Comparison of ENCODE assay signal across 8 cellular contexts in the genomic region with DNA sequence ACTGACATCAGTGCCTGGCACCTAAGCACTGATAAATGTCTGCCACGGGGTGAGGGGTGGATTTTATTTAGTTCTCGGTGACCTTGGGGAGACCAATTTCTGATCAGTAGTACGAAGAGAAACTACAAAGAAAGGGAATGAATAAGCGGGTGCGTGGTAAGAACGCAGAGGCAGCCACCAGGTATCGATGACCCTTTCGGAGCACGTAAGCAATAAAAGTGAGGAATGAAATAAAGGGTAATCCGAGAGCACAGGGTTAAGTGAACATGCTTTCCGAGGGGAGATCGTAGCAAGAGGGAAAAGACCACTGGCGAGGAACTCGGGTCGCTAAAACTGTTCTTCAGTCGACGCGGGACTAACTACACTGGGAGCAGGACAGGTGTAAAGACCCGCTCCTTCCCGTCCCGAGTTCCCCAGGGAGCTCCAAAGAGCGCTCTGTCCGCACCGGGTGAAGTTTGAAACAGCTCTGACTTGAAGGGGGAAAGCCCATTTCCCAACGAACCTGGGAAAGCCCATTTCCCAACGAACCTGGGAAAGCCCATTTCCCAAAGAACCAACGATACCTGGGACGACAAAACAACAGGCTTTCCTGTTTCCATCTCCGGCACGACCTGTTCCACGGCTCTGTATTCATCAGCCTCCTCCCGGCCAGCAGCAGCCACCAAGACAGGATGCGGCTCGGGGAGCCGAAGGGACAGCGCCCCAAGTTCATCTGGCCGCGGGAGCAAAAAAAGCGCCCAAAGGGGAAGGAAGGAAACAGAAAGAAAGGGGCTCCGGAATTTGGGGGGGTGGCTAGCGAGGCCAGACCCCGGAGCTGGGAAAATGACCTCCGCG. TPM values are rescaled to one million over a fixed set of nuclear protein-coding genes. Genes with fewer than 3 reads are reported as not detected.
DNase-seq lines count a peak whose midpoint lies in the region; ATAC-seq and TF ChIP-seq lines count a peak whose summit lies in the region.

No MANE protein-coding gene starts in this region.

- H3K4me3 ChIP-seq in BJ (ENCODE audit: low read depth, low read length): peak overlapping the region; percentile 51
- H3K4me3 ChIP-seq in lower leg skin (ENCODE audit: low read depth, poor library complexity, severe bottlenecking): peak overlapping the region; percentile 75
- H3K4me3 ChIP-seq in thymus (ENCODE audit: low read length): peak overlapping the region; percentile 62

- CTCF ChIA-PET in BJ (lab: Yijun Ruan, JAX): no interaction called here

- no peak overlapping the region for H3K27ac ChIP-seq in thymus (ENCODE audit: low read depth)

- H3K36me3 ChIP-seq in BJ (ENCODE audit: control insufficient read depth, insufficient read depth, low read length) (no peaks in the 10 kb centered on the region), thymus (ENCODE audit: control insufficient read depth, insufficient read depth) (no peaks in the 10 kb centered on the region)

- peaks cover 19% of the 10 kb centered on the region for H3K27me3 ChIP-seq in BJ (ENCODE audit: control insufficient read depth, insufficient read depth, low read length)
- H3K27me3 ChIP-seq in thymus (ENCODE audit: control insufficient read depth, insufficient read depth): peaks cover 33% of the 10 kb centered on the region

- H3K9me3 ChIP-seq in thymus (ENCODE audit: control insufficient read depth): no peaks in the 10 kb centered on the region

- WGBS in lower leg skin, 2 donors: 6% methylated on average over 44 of the region's 44 CpGs
- 22% methylated on average over 44 of the region's 44 CpGs for WGBS in thymus

- intact Hi-C loops in lower leg skin (cut with DNase I; ENCODE audit: low total_unique reads): no loop called here

- H3K27ac Mint-ChIP-seq in central memory CD8-positive, alpha-beta T cell (ENCODE audit: low read depth): no peak overlapping the region

- peak overlapping the region; percentile 55 for H3K4me3 Mint-ChIP-seq in central memory CD8-positive, alpha-beta T cell

- H3K27me3 Mint-ChIP-seq in central memory CD8-positive, alpha-beta T cell: peaks cover 64% of the 10 kb centered on the region

- no peak for TF ChIP-seq CTCF in BJ (IDR thresholded peaks at IDR 0.05; ENCODE audit: insufficient read depth, low read depth, low read length)
- TF ChIP-seq CTCF in lower leg skin (IDR thresholded peaks at IDR 0.05): no peak

- peak; percentile 14 for ATAC-seq in GM19025 (IDR thresholded peaks at IDR 0.05; ENCODE audit: low read depth, unreplicated experiment)
- ATAC-seq in central memory CD8-positive, alpha-beta T cell (replicated peaks; ENCODE audit: extremely low read depth, poor library complexity, severe bottlenecking): no peak
- no peak for ATAC-seq in HG03520 (IDR thresholded peaks at IDR 0.05; ENCODE audit: unreplicated experiment)

- POLR2A ChIA-PET in BJ (lab: Charles Lee): interaction anchor here (0.6 kb wide), 1 partner anchor 14 kb away, joined by 4 read pairs; no protein-coding TSS in a partner anchor

- DNase-seq in BJ (ENCODE audit: low read depth) (no peak), NCI-H1105 (lab: John Stamatoyannopoulos, UW) (peak; percentile 4), lower leg skin (ENCODE audit: low spot score in 2 of 2) (no peak), MV-4-11 (lab: John Stamatoyannopoulos, UW) (no peak)
- no peak for DNase-seq in central memory CD8-positive, alpha-beta T cell (ENCODE audit: low spot score in 2 of 2)

- peaks cover 5% of the 10 kb centered on the region for H3K4me1 ChIP-seq in thymus (ENCODE audit: control insufficient read depth, insufficient read depth, low read length)

- no peaks in the 10 kb centered on the region for H3K36me3 Mint-ChIP-seq in central memory CD8-positive, alpha-beta T cell (ENCODE audit: insufficient read depth)

- no peaks in the 10 kb centered on the region for H3K9me3 Mint-ChIP-seq in central memory CD8-positive, alpha-beta T cell

- TF ChIP-seq POLR2A in lower leg skin (IDR thresholded peaks at IDR 0.05): no peak

- peaks cover 4% of the 10 kb centered on the region for H3K4me1 Mint-ChIP-seq in central memory CD8-positive, alpha-beta T cell

RNA-seq across cellular contexts. Expression of a gene that starts 1.0 kb away (rescaled TPM):
- polyA plus RNA-seq in BJ (2011; rRNA removed) (0.02 and 0.05 TPM in 2 replicates), thymus (5.4 TPM)
- not detected in 2 replicates for polyA minus RNA-seq in BJ (2011; rRNA and poly(A)+ RNA removed)
- 10 to 100 TPM; 41.5 to 96.9 (median 69.8) TPM for total RNA-seq in lower leg skin
